Comparison of ENCODE assay signal across 8 cellular contexts in genomic region chr10:8054498-8055407, GRCh38. TPM values are rescaled to one million over a fixed set of nuclear protein-coding genes. Genes with fewer than 3 reads are reported as not detected.
DNase-seq lines count a peak whose midpoint lies in the region; ATAC-seq lines count a peak whose summit lies in the region.

GATA3 (plus strand) TSS chr10:8054688; CDS start chr10:8055656, 968 bp downstream.

- H3K27me3 ChIP-seq in ACC112 (ENCODE audit: insufficient read depth, low read length) (peaks cover 98% of the 10 kb centered on the region), muscle layer of duodenum (ENCODE audit: low read depth, low read length) (peaks cover 71% of the 10 kb centered on the region), subcutaneous abdominal adipose tissue (ENCODE audit: control insufficient read depth in 5 of 5, insufficient read depth in 4 of 5, low read length in 5 of 5) (peaks cover 26 to 39% (median 36%) of the 10 kb centered on the region in 5 donors)

- H3K9me3 Mint-ChIP-seq in activated CD4-positive, alpha-beta T cell treated with anti-CD3 and anti-CD28 coated beads, Interleukin-2, amount 10 ng/mL, durations not matched to agents 24 days and 14 days: no peaks in the 10 kb centered on the region

- peak within 1 kb of the TSS; percentile 90 for H3K4me3 Mint-ChIP-seq in activated CD4-positive, alpha-beta T cell treated with anti-CD3 and anti-CD28 coated beads, Interleukin-2, amount 10 ng/mL, durations not matched to agents 24 days and 14 days

- peak within 1 kb of the TSS in 4 of 5 donors; percentile 40 to 75 (median 70) for H3K9ac ChIP-seq in subcutaneous abdominal adipose tissue (ENCODE audit: low read length in 5 of 5)

- ATAC-seq in GM19324 (IDR thresholded peaks at IDR 0.05; ENCODE audit: low FRiP score, unreplicated experiment): peak; percentile 59
- ATAC-seq in HG03460 (IDR thresholded peaks at IDR 0.05; ENCODE audit: unreplicated experiment): peak; percentile 36

- H3K4me1 Mint-ChIP-seq in activated CD4-positive, alpha-beta T cell treated with anti-CD3 and anti-CD28 coated beads, Interleukin-2, amount 10 ng/mL, durations not matched to agents 24 days and 14 days: peaks cover 41% of the 10 kb centered on the region

- DNase-seq in activated CD4-positive, alpha-beta T cell treated with anti-CD3 and anti-CD28 coated beads, Interleukin-2, amount 10 ng/mL, durations not matched to agents 24 days and 14 days: peak; percentile 96
- DNase-seq in effector CD4-positive, alpha-beta T cell: peak; percentile 82
- no peak for DNase-seq in NCI-H187 treated with DMSO at 0.1 percent for 48 hours (lab: John Stamatoyannopoulos, UW)

- no peaks in the 10 kb centered on the region for H3K36me3 ChIP-seq in ACC112 (ENCODE audit: insufficient read depth, low read length)
- H3K36me3 ChIP-seq in muscle layer of duodenum (ENCODE audit: control insufficient read depth in 1 of 2, insufficient read depth in 2 of 2, low read length in 2 of 2): no peaks in the 10 kb centered on the region
- peaks cover 0 to 4% (median 0%) of the 10 kb centered on the region in 5 donors for H3K36me3 ChIP-seq in subcutaneous abdominal adipose tissue (ENCODE audit: control insufficient read depth in 5 of 5, insufficient read depth in 5 of 5, low read length in 5 of 5)

- no peak within 1 kb of the TSS for H3K27ac ChIP-seq in ACC112 (ENCODE audit: low read depth, low read length)
- H3K27ac ChIP-seq in muscle layer of duodenum (ENCODE audit: low read length): no peak within 1 kb of the TSS
- H3K27ac ChIP-seq in subcutaneous abdominal adipose tissue (ENCODE audit: low read depth, low read length): peak within 1 kb of the TSS; percentile 45

- intact Hi-C loops in activated CD4-positive, alpha-beta T cell treated with anti-CD3 and anti-CD28 coated beads, Interleukin-2, amount 10 ng/mL, durations not matched to agents 24 days and 14 days (cut with micrococcal nuclease): loop anchor here (1.0 to 10.0 kb wide), 9 partner anchors 77 to 1038 kb away; partner anchors contain the start of gene TAF3

- H3K9me3 ChIP-seq in muscle layer of duodenum (ENCODE audit: control insufficient read depth in 1 of 2, low read length in 2 of 2) (no peaks in the 10 kb centered on the region), subcutaneous abdominal adipose tissue (ENCODE audit: control insufficient read depth in 5 of 5, low read length in 5 of 5) (no peaks in the 10 kb centered on the region)

- H3K36me3 Mint-ChIP-seq in activated CD4-positive, alpha-beta T cell treated with anti-CD3 and anti-CD28 coated beads, Interleukin-2, amount 10 ng/mL, durations not matched to agents 24 days and 14 days (ENCODE audit: low read depth): peaks cover 48% of the 10 kb centered on the region

- H3K4me1 ChIP-seq in ACC112 (ENCODE audit: control insufficient read depth, insufficient read depth, low read length, unreplicated experiment) (peaks cover 2% of the 10 kb centered on the region), muscle layer of duodenum (ENCODE audit: control insufficient read depth in 1 of 2, insufficient read depth in 2 of 2, low read length in 2 of 2) (peaks cover 0 to 62% of the 10 kb centered on the region in 2 donors), subcutaneous abdominal adipose tissue (ENCODE audit: control insufficient read depth in 5 of 5, insufficient read depth in 5 of 5, low read length in 5 of 5) (peaks cover 2 to 93% (median 69%) of the 10 kb centered on the region in 5 donors)

- H2AFZ ChIP-seq in ACC112 (ENCODE audit: low read length, unreplicated experiment): peak within 1 kb of the TSS; percentile 24

- no peaks in the 10 kb centered on the region for H3K79me2 ChIP-seq in ACC112 (ENCODE audit: control insufficient read depth, insufficient read depth, low read length, unreplicated experiment)

- peaks cover 18% of the 10 kb centered on the region for H3K27me3 Mint-ChIP-seq in activated CD4-positive, alpha-beta T cell treated with anti-CD3 and anti-CD28 coated beads, Interleukin-2, amount 10 ng/mL, durations not matched to agents 24 days and 14 days

- peak within 1 kb of the TSS; percentile 68 for H3K4me3 ChIP-seq in ACC112 (ENCODE audit: low read depth, low read length)
- peak within 1 kb of the TSS; percentile 49 to 61 for H3K4me3 ChIP-seq in muscle layer of duodenum (ENCODE audit: low read depth in 1 of 2, low read length in 2 of 2)
- H3K4me3 ChIP-seq in subcutaneous abdominal adipose tissue (ENCODE audit: low read depth in 1 of 5, low read length in 5 of 5): peak within 1 kb of the TSS; percentile 70 to 85 (median 77)

- peak within 1 kb of the TSS; percentile 99 for H3K27ac Mint-ChIP-seq in activated CD4-positive, alpha-beta T cell treated with anti-CD3 and anti-CD28 coated beads, Interleukin-2, amount 10 ng/mL, durations not matched to agents 24 days and 14 days

RNA-seq across cellular contexts. Expression of gene GATA3, which starts in this region (rescaled TPM):
- 79.7 and 81.0 TPM in 2 replicates for total RNA-seq in activated CD4-positive, alpha-beta T cell treated with anti-CD3 and anti-CD28 coated beads, Interleukin-2, amount 10 ng/mL, durations not matched to agents 24 days and 14 days
